1 cellular context compared by ENCODE assay signal in the genomic region with DNA sequence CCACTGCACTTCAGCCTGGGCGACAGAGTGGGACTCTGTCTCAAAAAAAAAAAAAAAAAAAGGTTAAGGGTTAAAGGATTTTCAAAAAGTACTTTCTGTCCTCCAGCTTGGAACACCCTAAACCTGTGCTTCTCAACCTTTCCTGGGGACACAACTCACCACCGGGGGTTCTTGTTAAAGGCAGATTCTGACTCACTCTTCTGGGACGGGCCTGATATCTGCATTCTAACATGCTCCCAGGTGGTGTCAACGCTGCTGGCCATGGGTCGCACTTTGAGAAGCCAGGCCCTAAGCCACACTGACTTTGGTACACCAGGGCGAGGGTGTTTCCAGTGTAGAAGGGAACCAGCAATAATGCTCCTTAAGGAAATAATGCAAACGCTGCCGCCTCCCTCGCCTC.
TF ChIP-seq lines count a peak whose summit lies in the region.

No MANE protein-coding gene starts in this region.

TF ChIP-seq in IMR-90, 13 proteins besides CTCF, POLR2A, EP300 and RAD21:
- no peak for TF ChIP-seq RCOR1 (IDR thresholded peaks at IDR 0.05; ENCODE audit: insufficient replicate concordance, low read length)
- TF ChIP-seq CEBPB (IDR thresholded peaks at IDR 0.05; ENCODE audit: low read depth, low read length), result no peak
- TF ChIP-seq, protein P1, sequence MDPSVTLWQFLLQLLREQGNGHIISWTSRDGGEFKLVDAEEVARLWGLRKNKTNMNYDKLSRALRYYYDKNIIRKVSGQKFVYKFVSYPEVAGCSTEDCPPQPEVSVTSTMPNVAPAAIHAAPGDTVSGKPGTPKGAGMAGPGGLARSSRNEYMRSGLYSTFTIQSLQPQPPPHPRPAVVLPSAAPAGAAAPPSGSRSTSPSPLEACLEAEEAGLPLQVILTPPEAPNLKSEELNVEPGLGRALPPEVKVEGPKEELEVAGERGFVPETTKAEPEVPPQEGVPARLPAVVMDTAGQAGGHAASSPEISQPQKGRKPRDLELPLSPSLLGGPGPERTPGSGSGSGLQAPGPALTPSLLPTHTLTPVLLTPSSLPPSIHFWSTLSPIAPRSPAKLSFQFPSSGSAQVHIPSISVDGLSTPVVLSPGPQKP (IDR thresholded peaks at IDR 0.05; ENCODE audit: borderline replicate concordance, low read depth, low read length), result no peak
- no peak for TF ChIP-seq SMC3 (IDR thresholded peaks at IDR 0.05; ENCODE audit: low read depth, low read length)
- no peak for TF ChIP-seq MXI1 (IDR thresholded peaks at IDR 0.05; ENCODE audit: borderline replicate concordance, low read depth, low read length)
- no peak for TF ChIP-seq NFE2L2 (IDR thresholded peaks at IDR 0.05; ENCODE audit: low read depth, low read length)
- no peak for TF ChIP-seq RFX5 (IDR thresholded peaks at IDR 0.05; ENCODE audit: low read depth, low read length)
- no peak for TF ChIP-seq USF2 (IDR thresholded peaks at IDR 0.05; ENCODE audit: low read depth, low read length)
- TF ChIP-seq BHLHE40 (IDR thresholded peaks at IDR 0.05; ENCODE audit: low read depth, low read length), result no peak
- no peak for TF ChIP-seq MAZ (IDR thresholded peaks at IDR 0.05; ENCODE audit: borderline replicate concordance, low read depth, low read length)
- no peak for TF ChIP-seq MAFK (IDR thresholded peaks at IDR 0.05; ENCODE audit: low read depth, low read length)
- TF ChIP-seq FOS (IDR thresholded peaks at IDR 0.05; ENCODE audit: low read depth, low read length), result no peak
- TF ChIP-seq CHD1 (IDR thresholded peaks at IDR 0.05; ENCODE audit: low read depth, low read length), result no peak
